In genomic region chr2:37350917-37351316, GRCh38 we compare ENCODE assay signal across 11 cellular contexts.
"Had no signal": no experiment of that assay in that cellular context is flagged by ENCODE, and none has a peak within 500 bp of the region (broad histone marks: within the 10 kb centered on the region; RNA-seq: fewer than 3 reads in every experiment).

No MANE protein-coding gene starts in this region.

- H3K27ac ChIP-seq: ascending aorta, prostate gland had no signal

- H3K4me3 ChIP-seq: ascending aorta, prostate gland had no signal

- DNase-seq: activated CD4-positive, alpha-beta T cell treated with anti-CD3 and anti-CD28 coated beads, Interleukin-2, amount 10 ng/mL, durations not matched to agents 24 days and 14 days; activated naive CD4-positive, alpha-beta T cell; hippocampal formation; naive thymus-derived CD4-positive, alpha-beta T cell; occipital lobe; stimulated activated CD4-positive, alpha-beta T cell treated with anti-CD3 and anti-CD28 coated beads, Interleukin-2, amount 100 ng/mL, for 48 hours; stimulated activated naive CD4-positive, alpha-beta T cell treated with Interleukin-2 at 50 U/mL for 16 hours; T1000; trophoblast cell had no signal

- H3K27me3 ChIP-seq: ascending aorta had no signal

- H3K4me1 ChIP-seq: ascending aorta, prostate gland had no signal

- ATAC-seq: naive thymus-derived CD4-positive, alpha-beta T cell had no signal

- H3K9me3 ChIP-seq: ascending aorta, prostate gland had no signal

- H3K36me3 ChIP-seq: ascending aorta, prostate gland had no signal
